ENCODE assay signal across 9 cellular contexts in genomic region chr15:43330780-43331086, GRCh38. TPM values are rescaled to one million over a fixed set of nuclear protein-coding genes. Genes with fewer than 3 reads are reported as not detected.
A peak's percentile ranks its signal among the peaks of the same experiment; 100 is the strongest.
DNase-seq lines count a peak whose midpoint lies in the region; FAIRE-seq and TF ChIP-seq lines count a peak whose summit lies in the region.
"Had no signal": no experiment of that assay in that cellular context is flagged by ENCODE, and none has a peak within 500 bp of the region (broad histone marks: within the 10 kb centered on the region; RNA-seq: fewer than 3 reads in every experiment).

No MANE protein-coding gene starts in this region.

- H3K4me1 ChIP-seq in Peyer's patch (peaks cover 0 to 19% (median 9%) of the 10 kb centered on the region in 4 donors), smooth muscle cell (ENCODE audit: low read depth) (peaks cover 17% of the 10 kb centered on the region)

- H3K79me2 ChIP-seq in smooth muscle cell (ENCODE audit: low read depth) = peaks cover 13% of the 10 kb centered on the region

- H3K27ac ChIP-seq in Peyer's patch = peak overlapping the region; percentile 85 to 93 (median 91)
- H3K27ac ChIP-seq in smooth muscle cell (ENCODE audit: low read depth) = peak overlapping the region; percentile 87

- H3K4me3 ChIP-seq in GM12864 (ENCODE audit: low read depth, low read length) = peak overlapping the region; percentile 65
- peak overlapping the region; percentile 58 to 79 (median 74) for H3K4me3 ChIP-seq in Peyer's patch
- peak overlapping the region; percentile 88 for H3K4me3 ChIP-seq in fibroblast of the aortic adventitia (ENCODE audit: low read depth, low read length)
- H3K4me3 ChIP-seq in smooth muscle cell = peak overlapping the region; percentile 54

- H3K9me3 ChIP-seq in Peyer's patch = no peaks in the 10 kb centered on the region
- H3K9me3 ChIP-seq in smooth muscle cell (replicated peaks; ENCODE audit: low read depth) = no peaks in the 10 kb centered on the region

- DNase-seq in GM12864 (ENCODE audit: low read depth) (no peak), H54 (ENCODE audit: insufficient read length, low spot score) (no peak), Peyer's patch (no peak), fibroblast of the aortic adventitia (ENCODE audit: low read depth) (no peak), smooth muscle cell (lab: John Stamatoyannopoulos, UW; ENCODE audit: unreplicated experiment) (no peak), AG08396 (ENCODE audit: low spot score) (no peak), AG20443 (ENCODE audit: low spot score) (no peak), HCEC 1CT (no peak)

- H3K27me3 ChIP-seq in Peyer's patch (no peaks in the 10 kb centered on the region), smooth muscle cell (ENCODE audit: low read depth) (no peaks in the 10 kb centered on the region)

- peak overlapping the region; percentile 84 for H2AFZ ChIP-seq in smooth muscle cell (ENCODE audit: low read depth)

- H3K9ac ChIP-seq in smooth muscle cell (ENCODE audit: low read depth) = peak overlapping the region; percentile 72

- no peak for TF ChIP-seq CTCF in GM12864 (IDR thresholded peaks at IDR 0.05; ENCODE audit: low read depth, low read length, missing control alignments)
- TF ChIP-seq CTCF in Peyer's patch (IDR thresholded peaks at IDR 0.05) = no peak
- no peak for TF ChIP-seq CTCF in fibroblast of the aortic adventitia (IDR thresholded peaks at IDR 0.05; ENCODE audit: insufficient read depth, low read length)
- no peak for TF ChIP-seq CTCF in smooth muscle cell (IDR thresholded peaks at IDR 0.05; ENCODE audit: borderline replicate concordance, insufficient read depth, poor library complexity, severe bottlenecking)

- H3F3A ChIP-seq in smooth muscle cell (ENCODE audit: low read depth) = no peaks in the 10 kb centered on the region

- peak overlapping the region; percentile 90 for H3K4me2 ChIP-seq in smooth muscle cell

- no peaks in the 10 kb centered on the region for H3K36me3 ChIP-seq in Peyer's patch
- no peaks in the 10 kb centered on the region for H3K36me3 ChIP-seq in smooth muscle cell (ENCODE audit: low read depth)

- no peak for FAIRE-seq in H54 (lab: Jason Lieb, UNC)

- WGBS in smooth muscle cell (ENCODE audit: low lambda C conversion rate) = 10% methylated on average over 7 of the region's 7 CpGs

- peaks cover 9% of the 10 kb centered on the region for H4K20me1 ChIP-seq in smooth muscle cell (ENCODE audit: low read depth)

- TF ChIP-seq POLR2A in H54 (IDR thresholded peaks at IDR 0.05; ENCODE audit: low read depth, low read length) (0 out of 2 replicates have a peak, but pooled peaks have one; percentile 10), Peyer's patch (IDR thresholded peaks at IDR 0.05) (no peak)

RNA-seq across cellular contexts. Expression of gene LCMT2, which starts 0.4 kb away (rescaled TPM):
- 1 to 10 TPM; 2.8 to 5.1 (median 3.6) TPM for total RNA-seq in Peyer's patch
- total RNA-seq in fibroblast of the aortic adventitia (ENCODE audit: low replicate concordance) = 1.4 and 10.2 TPM in 2 replicates
- 5.0 and 5.7 TPM in 2 replicates for total RNA-seq in smooth muscle cell
- polyA plus RNA-seq in smooth muscle cell = 2.2 and 5.4 TPM in 2 replicates

RNA-seq across cellular contexts. Expression of gene TGM7, which starts 28.7 kb away (rescaled TPM):
- total RNA-seq in Peyer's patch = not detected
- total RNA-seq in fibroblast of the aortic adventitia (ENCODE audit: low replicate concordance) = not detected in 2 replicates
- not detected in 2 replicates for total RNA-seq in smooth muscle cell
- polyA plus RNA-seq in smooth muscle cell = not detected in 2 replicates
- total RNA-seq: T-helper 1 cell treated with Interleukin-12 subunit alpha and Interleukin-12 subunit beta and Interleukin-4 antibody, amounts not matched to agents 30 ng/mL and 1 ng/mL, for 36 hours had no signal

RNA-seq across cellular contexts. Expression of gene ZSCAN29, which starts 40.1 kb away (rescaled TPM):
- 10 to 100 TPM; 27.5 to 57.8 (median 29.1) TPM for total RNA-seq in Peyer's patch
- 17.1 and 65.6 TPM in 2 replicates for total RNA-seq in fibroblast of the aortic adventitia (ENCODE audit: low replicate concordance)
- total RNA-seq in smooth muscle cell = 10.9 and 20.9 TPM in 2 replicates
- polyA plus RNA-seq in smooth muscle cell = 6.3 and 11.6 TPM in 2 replicates

RNA-seq across cellular contexts. Expression of gene TUBGCP4, which starts 40.2 kb away (rescaled TPM):
- total RNA-seq in Peyer's patch = 10 to 100 TPM; 16.3 to 30.0 (median 23.4) TPM
- total RNA-seq in fibroblast of the aortic adventitia (ENCODE audit: low replicate concordance) = 7.1 and 10.7 TPM in 2 replicates
- 5.9 and 11.4 TPM in 2 replicates for total RNA-seq in smooth muscle cell
- polyA plus RNA-seq in smooth muscle cell = 9.0 and 10.2 TPM in 2 replicates
